8 cellular contexts compared by ENCODE assay signal in genomic region chr5:169636477-169637084, GRCh38. TPM values are rescaled to one million over a fixed set of nuclear protein-coding genes. Genes with fewer than 3 reads are reported as not detected.
DNase-seq lines count a peak whose midpoint lies in the region; FAIRE-seq and TF ChIP-seq lines count a peak whose summit lies in the region.
"Had no signal": no experiment of that assay in that cellular context is flagged by ENCODE, and none has a peak within 500 bp of the region (broad histone marks: within the 10 kb centered on the region; RNA-seq: fewer than 3 reads in every experiment).

No MANE protein-coding gene starts in this region.

- intact Hi-C loops in sigmoid colon (cut with DNase I): no loop called here

- no peaks in the 10 kb centered on the region for H3K36me3 ChIP-seq in sigmoid colon
- no peaks in the 10 kb centered on the region for H3K36me3 ChIP-seq in BE2C
- H3K36me3 ChIP-seq: thyroid gland had no signal

- TF ChIP-seq CTCF in NB4 (IDR thresholded peaks at IDR 0.05; ENCODE audit: low read depth, low read length) (no peak), epithelial cell of proximal tubule (conservative IDR thresholded peaks at IDR 0.05; ENCODE audit: low read depth, low read length) (no peak), sigmoid colon (IDR thresholded peaks at IDR 0.05) (no peak), BE2C (IDR thresholded peaks at IDR 0.05; ENCODE audit: low read depth, low read length) (no peak)

- H3K4me3 ChIP-seq in NB4 (ENCODE audit: low read depth, low read length): peak overlapping the region; percentile 85
- H3K4me3 ChIP-seq in epithelial cell of proximal tubule (ENCODE audit: low read depth, low read length): peak overlapping the region; percentile 52
- H3K4me3 ChIP-seq in sigmoid colon: peak overlapping the region in 3 of 4 donors; percentile 29 to 49 (median 43)
- H3K4me3 ChIP-seq in BE2C (ENCODE audit: low read depth, low read length): no peak overlapping the region

- H3K27me3 ChIP-seq in sigmoid colon (peaks cover 5 to 22% (median 10%) of the 10 kb centered on the region in 3 donors), BE2C (no peaks in the 10 kb centered on the region)
- H3K27me3 ChIP-seq: thyroid gland had no signal

- H3K27ac ChIP-seq in sigmoid colon: peak overlapping the region in 1 of 4 donors; percentile 47
- H3K27ac ChIP-seq: thyroid gland had no signal

- H3K4me1 ChIP-seq in sigmoid colon: peaks cover 0 to 6% (median 5%) of the 10 kb centered on the region in 4 donors
- H3K4me1 ChIP-seq in BE2C: no peaks in the 10 kb centered on the region

- no peak for FAIRE-seq in GM12891 (lab: Jason Lieb, UNC)

- 39 to 52% methylated on average over 23 of the region's 23 CpGs for WGBS in sigmoid colon, 2 donors

- DNase-seq in GM12891 (ENCODE audit: insufficient read length, low spot score): no peak
- DNase-seq in NB4 (ENCODE audit: low read depth): no peak
- DNase-seq in epithelial cell of proximal tubule (ENCODE audit: low read depth): no peak
- no peak for DNase-seq in sigmoid colon
- no peak for DNase-seq in BE2C
- DNase-seq in RKO (ENCODE audit: low spot score): no peak
- no peak for DNase-seq in cortex of kidney (lab: John Stamatoyannopoulos, UW)

- H3K9me3 ChIP-seq in sigmoid colon (no peaks in the 10 kb centered on the region), BE2C (no peaks in the 10 kb centered on the region)
- H3K9me3 ChIP-seq: thyroid gland had no signal

- no peak for TF ChIP-seq POLR2A in GM12891 (IDR thresholded peaks at IDR 0.05; ENCODE audit: low read depth, low read length)
- TF ChIP-seq POLR2A in NB4 (IDR thresholded peaks at IDR 0.05; ENCODE audit: extremely low read depth, insufficient read length): no peak
- no peak for TF ChIP-seq POLR2A in sigmoid colon (IDR thresholded peaks at IDR 0.05)

- TF ChIP-seq EP300 in sigmoid colon (IDR thresholded peaks at IDR 0.05): no peak

TF ChIP-seq in GM12891, 5 proteins besides CTCF, POLR2A, EP300 and RAD21:
- TF ChIP-seq SPI1 (IDR thresholded peaks at IDR 0.05; ENCODE audit: low read depth, low read length): no peak
- no peak for TF ChIP-seq POU2F2 (IDR thresholded peaks at IDR 0.05; ENCODE audit: low read depth, low read length)
- 0 out of 2 replicates have a peak, but pooled peaks have one; percentile 11 for TF ChIP-seq POLR2AphosphoS5 (IDR thresholded peaks at IDR 0.05; ENCODE audit: low read depth, low read length)

RNA-seq across cellular contexts. Expression of gene DOCK2, which starts 0.5 kb away (rescaled TPM):
- 65.6 TPM for polyA plus RNA-seq in GM12891 (2012; ENCODE audit: low read depth, missing spikeins)
- total RNA-seq in epithelial cell of proximal tubule: 18.4 and 30.4 TPM in 2 replicates
- 10 to 100 TPM; 10.9 to 20.5 (median 13.6) TPM for total RNA-seq in sigmoid colon
- polyA plus RNA-seq in sigmoid colon: 10 to 100 TPM in 1 of 3 donors, 1 to 10 TPM in 2; 2.3 to 21.1 (median 4.2) TPM
- 0.28 TPM for polyA plus RNA-seq in BE2C (2012; ENCODE audit: insufficient read depth, insufficient read length, low read depth)

RNA-seq across cellular contexts. Expression of gene SPDL1, which starts 53.0 kb away (rescaled TPM):
- polyA plus RNA-seq in GM12891 (2012; ENCODE audit: low read depth, missing spikeins): 21.0 TPM
- 73.2 and 92.2 TPM in 2 replicates for total RNA-seq in epithelial cell of proximal tubule
- 10 to 100 TPM in 1 of 4 donors, 1 to 10 TPM in 3; 3.0 to 14.7 (median 9.0) TPM for total RNA-seq in sigmoid colon
- 1 to 10 TPM; 3.6 to 9.3 (median 4.9) TPM for polyA plus RNA-seq in sigmoid colon
- 10.4 TPM for polyA plus RNA-seq in BE2C (2012; ENCODE audit: insufficient read depth, insufficient read length, low read depth)
